Comparison of ENCODE assay signal across 2 cellular contexts in genomic region chr19:57641715-57642234, GRCh38.
TF ChIP-seq lines count a peak whose summit lies in the region.

No MANE protein-coding gene starts in this region.

TF ChIP-seq in liver, 16 proteins besides CTCF, POLR2A, EP300 and RAD21:
- no peak for TF ChIP-seq NR2F2 (IDR thresholded peaks at IDR 0.05)
- TF ChIP-seq, protein P1, sequence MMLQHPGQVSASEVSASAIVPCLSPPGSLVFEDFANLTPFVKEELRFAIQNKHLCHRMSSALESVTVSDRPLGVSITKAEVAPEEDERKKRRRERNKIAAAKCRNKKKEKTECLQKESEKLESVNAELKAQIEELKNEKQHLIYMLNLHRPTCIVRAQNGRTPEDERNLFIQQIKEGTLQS (IDR thresholded peaks at IDR 0.05), result no peak
- no peak for TF ChIP-seq RXRA (IDR thresholded peaks at IDR 0.05)
- no peak for TF ChIP-seq MAX (IDR thresholded peaks at IDR 0.05)
- TF ChIP-seq JUND (IDR thresholded peaks at IDR 0.05), result no peak
- no peak for TF ChIP-seq FOXA2 (IDR thresholded peaks at IDR 0.05)
- no peak for TF ChIP-seq FOXA1 (IDR thresholded peaks at IDR 0.05)
- TF ChIP-seq YY1 (IDR thresholded peaks at IDR 0.05), result no peak

TF ChIP-seq in SK-N-SH, 30 proteins besides CTCF, POLR2A, EP300 and RAD21:
- TF ChIP-seq MAX (IDR thresholded peaks at IDR 0.05; ENCODE audit: low read depth) (no peak), NFIC (IDR thresholded peaks at IDR 0.05; ENCODE audit: borderline replicate concordance) (no peak), GABPA (IDR thresholded peaks at IDR 0.05; ENCODE audit: low read depth) (no peak), JUND (IDR thresholded peaks at IDR 0.05) (no peak), TAF1 (IDR thresholded peaks at IDR 0.05; ENCODE audit: borderline replicate concordance, low read depth, low read length) (no peak), USF2 (IDR thresholded peaks at IDR 0.05; ENCODE audit: borderline replicate concordance, low read depth, low read length) (no peak), CHD2 (IDR thresholded peaks at IDR 0.05; ENCODE audit: low read length, partially characterized antibody) (no peak), TEAD4 (IDR thresholded peaks at IDR 0.05; ENCODE audit: borderline replicate concordance, insufficient read depth) (no peak), YY1 (IDR thresholded peaks at IDR 0.05; ENCODE audit: low read depth) (no peak), RFX5 (IDR thresholded peaks at IDR 0.05; ENCODE audit: low read length) (no peak), ZBTB33 (IDR thresholded peaks at IDR 0.05; ENCODE audit: borderline replicate concordance, low read depth) (no peak), SMC3 (IDR thresholded peaks at IDR 0.05; ENCODE audit: low read depth, low read length) (no peak), FOSL2 (IDR thresholded peaks at IDR 0.05; ENCODE audit: borderline replicate concordance, low read depth) (no peak), SIN3A (IDR thresholded peaks at IDR 0.05; ENCODE audit: borderline replicate concordance, low read depth, low read length) (no peak)
- TF ChIP-seq, protein P2, sequence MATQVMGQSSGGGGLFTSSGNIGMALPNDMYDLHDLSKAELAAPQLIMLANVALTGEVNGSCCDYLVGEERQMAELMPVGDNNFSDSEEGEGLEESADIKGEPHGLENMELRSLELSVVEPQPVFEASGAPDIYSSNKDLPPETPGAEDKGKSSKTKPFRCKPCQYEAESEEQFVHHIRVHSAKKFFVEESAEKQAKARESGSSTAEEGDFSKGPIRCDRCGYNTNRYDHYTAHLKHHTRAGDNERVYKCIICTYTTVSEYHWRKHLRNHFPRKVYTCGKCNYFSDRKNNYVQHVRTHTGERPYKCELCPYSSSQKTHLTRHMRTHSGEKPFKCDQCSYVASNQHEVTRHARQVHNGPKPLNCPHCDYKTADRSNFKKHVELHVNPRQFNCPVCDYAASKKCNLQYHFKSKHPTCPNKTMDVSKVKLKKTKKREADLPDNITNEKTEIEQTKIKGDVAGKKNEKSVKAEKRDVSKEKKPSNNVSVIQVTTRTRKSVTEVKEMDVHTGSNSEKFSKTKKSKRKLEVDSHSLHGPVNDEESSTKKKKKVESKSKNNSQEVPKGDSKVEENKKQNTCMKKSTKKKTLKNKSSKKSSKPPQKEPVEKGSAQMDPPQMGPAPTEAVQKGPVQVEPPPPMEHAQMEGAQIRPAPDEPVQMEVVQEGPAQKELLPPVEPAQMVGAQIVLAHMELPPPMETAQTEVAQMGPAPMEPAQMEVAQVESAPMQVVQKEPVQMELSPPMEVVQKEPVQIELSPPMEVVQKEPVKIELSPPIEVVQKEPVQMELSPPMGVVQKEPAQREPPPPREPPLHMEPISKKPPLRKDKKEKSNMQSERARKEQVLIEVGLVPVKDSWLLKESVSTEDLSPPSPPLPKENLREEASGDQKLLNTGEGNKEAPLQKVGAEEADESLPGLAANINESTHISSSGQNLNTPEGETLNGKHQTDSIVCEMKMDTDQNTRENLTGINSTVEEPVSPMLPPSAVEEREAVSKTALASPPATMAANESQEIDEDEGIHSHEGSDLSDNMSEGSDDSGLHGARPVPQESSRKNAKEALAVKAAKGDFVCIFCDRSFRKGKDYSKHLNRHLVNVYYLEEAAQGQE (IDR thresholded peaks at IDR 0.05; ENCODE audit: low read depth, low read length), result no peak
TF ChIP-seq in SK-N-SH: peak in this region for 0.
